Comparison of ENCODE assay signal across 12 cellular contexts in genomic region chr18:5196253-5197031, GRCh38. TPM values are rescaled to one million over a fixed set of nuclear protein-coding genes. Genes with fewer than 3 reads are reported as not detected.
A peak's percentile ranks its signal among the peaks of the same experiment; 100 is the strongest.
DNase-seq lines count a peak whose midpoint lies in the region; ATAC-seq and TF ChIP-seq lines count a peak whose summit lies in the region.
"Had no signal": no experiment of that assay in that cellular context is flagged by ENCODE, and none has a peak within 500 bp of the region (broad histone marks: within the 10 kb centered on the region; RNA-seq: fewer than 3 reads in every experiment).

No MANE protein-coding gene starts in this region.

- ATAC-seq in esophagus mucosa = no peak

- H2AK5ac ChIP-seq in neuronal stem cell (ENCODE audit: low read depth, low read length) = no peak overlapping the region

- peak overlapping the region in 56 of 59 donors; percentile 5 to 64 (median 47) for H3K4me3 ChIP-seq in dorsolateral prefrontal cortex
- peak overlapping the region in 1 of 2 donors; percentile 64 for H3K4me3 ChIP-seq in neuronal stem cell (ENCODE audit: low read length in 2 of 2)
- H3K4me3 ChIP-seq: ascending aorta, suprapubic skin had no signal

- H3K27ac Mint-ChIP-seq in activated CD4-positive, alpha-beta T cell treated with anti-CD3 and anti-CD28 coated beads, Interleukin-2, amount 10 ng/mL, durations not matched to agents 24 days and 14 days = no peak overlapping the region
- H3K27ac Mint-ChIP-seq in activated CD4-positive, alpha-beta memory T cell treated with anti-CD3 and anti-CD28 coated beads, Interleukin-2, amount 10 ng/mL, durations not matched to agents 7 days and 5 days = no peak overlapping the region

- no peak overlapping the region for H4K91ac ChIP-seq in neuronal stem cell (ENCODE audit: low read depth, low read length, poor library complexity)

- H4K8ac ChIP-seq in neuronal stem cell (ENCODE audit: low read depth, low read length) = no peak overlapping the region

- no peak overlapping the region for H2BK120ac ChIP-seq in neuronal stem cell (ENCODE audit: low read depth, low read length)

- H3K9me3 ChIP-seq in neuronal stem cell (replicated peaks in 1 of 2; ENCODE audit: control insufficient read depth in 2 of 2, insufficient read depth in 1 of 2, low read depth in 1 of 2, low read length in 2 of 2) = no peaks in the 10 kb centered on the region
- H3K9me3 ChIP-seq: ascending aorta, suprapubic skin had no signal

- H3K4ac ChIP-seq in neuronal stem cell (ENCODE audit: low read length) = no peak overlapping the region

- no peaks in the 10 kb centered on the region for H3K79me1 ChIP-seq in neuronal stem cell (ENCODE audit: low read depth, low read length)

- peaks cover 4% of the 10 kb centered on the region for H3K36me3 Mint-ChIP-seq in activated CD4-positive, alpha-beta T cell treated with anti-CD3 and anti-CD28 coated beads, Interleukin-2, amount 10 ng/mL, durations not matched to agents 24 days and 14 days (ENCODE audit: low read depth)
- no peaks in the 10 kb centered on the region for H3K36me3 Mint-ChIP-seq in activated CD4-positive, alpha-beta memory T cell treated with anti-CD3 and anti-CD28 coated beads, Interleukin-2, amount 10 ng/mL, durations not matched to agents 7 days and 5 days (ENCODE audit: low read depth)

- H3K23ac ChIP-seq in neuronal stem cell (ENCODE audit: low read depth, low read length, poor library complexity) = peak overlapping the region; percentile 62

- no peak overlapping the region for H2BK12ac ChIP-seq in neuronal stem cell (ENCODE audit: low read length)

- TF ChIP-seq CTCF in dorsolateral prefrontal cortex (IDR thresholded peaks at IDR 0.05 in 54 of 56, conservative IDR thresholded peaks at IDR 0.05 in 2 of 56; ENCODE audit: low read depth in 1 of 56, partially characterized antibody in 56 of 56) = no peak

- no peak overlapping the region for H2BK15ac ChIP-seq in neuronal stem cell (ENCODE audit: low read length)

- intact Hi-C loops in activated CD4-positive, alpha-beta T cell treated with anti-CD3 and anti-CD28 coated beads, Interleukin-2, amount 10 ng/mL, durations not matched to agents 24 days and 14 days (cut with micrococcal nuclease) = no loop called here
- intact Hi-C loops in dorsolateral prefrontal cortex (cut with DNase I) = no loop called here

- CTCF ChIA-PET in activated CD4-positive, alpha-beta memory T cell treated with anti-CD3 and anti-CD28 coated beads, Interleukin-2, amount 10 ng/mL, durations not matched to agents 7 days and 5 days (lab: Charles Lee) = no interaction called here

- H2AFZ ChIP-seq in neuronal stem cell (ENCODE audit: low read length) = peak overlapping the region; percentile 65

- peak; percentile 3 for DNase-seq in activated CD4-positive, alpha-beta T cell treated with anti-CD3 and anti-CD28 coated beads for 48 hours
- no peak for DNase-seq in activated CD4-positive, alpha-beta T cell treated with anti-CD3 and anti-CD28 coated beads, Interleukin-2, amount 10 ng/mL, durations not matched to agents 24 days and 14 days
- peak; percentile 76 for DNase-seq in NCI-H146 (lab: John Stamatoyannopoulos, UW)
- peak in 3 of 10 donors; percentile 10 to 83 (median 39) for DNase-seq in dorsolateral prefrontal cortex
- peak; percentile 17 for DNase-seq in neuronal stem cell (ENCODE audit: low spot score)
- DNase-seq in activated CD4-positive, alpha-beta memory T cell treated with anti-CD3 and anti-CD28 coated beads, Interleukin-2, amount 10 ng/mL, durations not matched to agents 7 days and 5 days = no peak
- no peak for DNase-seq in SKM-1 (lab: John Stamatoyannopoulos, UW; ENCODE audit: unreplicated experiment)
- DNase-seq: stimulated activated CD4-positive, alpha-beta T cell treated with anti-CD3 and anti-CD28 coated beads, Interleukin-4, amount 100 ng/mL, for 24 hours had no signal

- H3K9me3 Mint-ChIP-seq in activated CD4-positive, alpha-beta T cell treated with anti-CD3 and anti-CD28 coated beads, Interleukin-2, amount 10 ng/mL, durations not matched to agents 24 days and 14 days = peaks cover 5% of the 10 kb centered on the region
- no peaks in the 10 kb centered on the region for H3K9me3 Mint-ChIP-seq in activated CD4-positive, alpha-beta memory T cell treated with anti-CD3 and anti-CD28 coated beads, Interleukin-2, amount 10 ng/mL, durations not matched to agents 7 days and 5 days

- H3K27ac ChIP-seq in dorsolateral prefrontal cortex = peak overlapping the region in 1 of 59 donors; percentile 87
- no peak overlapping the region for H3K27ac ChIP-seq in neuronal stem cell (replicated peaks; ENCODE audit: low read length)
- H3K27ac ChIP-seq: ascending aorta, epithelial cell of prostate, suprapubic skin had no signal

- POLR2A ChIA-PET in activated CD4-positive, alpha-beta memory T cell treated with anti-CD3 and anti-CD28 coated beads, Interleukin-2, amount 10 ng/mL, durations not matched to agents 7 days and 5 days (lab: Charles Lee) = interaction anchor here (1.1 kb wide), 1 partner anchor 42 kb away, joined by 3 read pairs; no protein-coding TSS in a partner anchor

- no peak overlapping the region for H3K14ac ChIP-seq in neuronal stem cell (ENCODE audit: low read length)

- peaks cover 61% of the 10 kb centered on the region for H3K27me3 Mint-ChIP-seq in activated CD4-positive, alpha-beta T cell treated with anti-CD3 and anti-CD28 coated beads, Interleukin-2, amount 10 ng/mL, durations not matched to agents 24 days and 14 days
- peaks cover 54% of the 10 kb centered on the region for H3K27me3 Mint-ChIP-seq in activated CD4-positive, alpha-beta memory T cell treated with anti-CD3 and anti-CD28 coated beads, Interleukin-2, amount 10 ng/mL, durations not matched to agents 7 days and 5 days

- peaks cover 0 to 14% of the 10 kb centered on the region in 2 donors for H3K4me1 ChIP-seq in neuronal stem cell (ENCODE audit: control insufficient read depth in 2 of 2, insufficient read depth in 1 of 2, low read depth in 1 of 2, low read length in 2 of 2)
- H3K4me1 ChIP-seq: ascending aorta had no signal

- H2BK5ac ChIP-seq in neuronal stem cell (ENCODE audit: low read length) = no peak overlapping the region

- H3K4me3 Mint-ChIP-seq in activated CD4-positive, alpha-beta T cell treated with anti-CD3 and anti-CD28 coated beads, Interleukin-2, amount 10 ng/mL, durations not matched to agents 24 days and 14 days = no peak overlapping the region
- H3K4me3 Mint-ChIP-seq in activated CD4-positive, alpha-beta memory T cell treated with anti-CD3 and anti-CD28 coated beads, Interleukin-2, amount 10 ng/mL, durations not matched to agents 7 days and 5 days = no peak overlapping the region

- H3K4me2 ChIP-seq in neuronal stem cell (ENCODE audit: insufficient read depth, low read length, poor library complexity, severe bottlenecking) = peak overlapping the region; percentile 68

- no CpG with 5 or more reads among the region's 50 CpGs for WGBS in neuronal stem cell (ENCODE audit: extremely low coverage in 2 of 2, insufficient read length in 2 of 2, insufficient replicate concordance in 1 of 2), 2 donors

- H3K9ac ChIP-seq in neuronal stem cell (ENCODE audit: low read depth, low read length, poor library complexity) = peak overlapping the region; percentile 30

- peaks cover 2% of the 10 kb centered on the region for H3K4me1 Mint-ChIP-seq in activated CD4-positive, alpha-beta T cell treated with anti-CD3 and anti-CD28 coated beads, Interleukin-2, amount 10 ng/mL, durations not matched to agents 24 days and 14 days
- peaks cover 2% of the 10 kb centered on the region for H3K4me1 Mint-ChIP-seq in activated CD4-positive, alpha-beta memory T cell treated with anti-CD3 and anti-CD28 coated beads, Interleukin-2, amount 10 ng/mL, durations not matched to agents 7 days and 5 days

- no peak overlapping the region for H3K18ac ChIP-seq in neuronal stem cell (ENCODE audit: low read length)

- no peaks in the 10 kb centered on the region for H3K36me3 ChIP-seq in neuronal stem cell (replicated peaks in 1 of 2; ENCODE audit: control insufficient read depth in 2 of 2, insufficient read depth in 2 of 2, low read length in 2 of 2)
- H3K36me3 ChIP-seq: ascending aorta, suprapubic skin had no signal

- H3K27me3 ChIP-seq in dorsolateral prefrontal cortex (peaks cover 0 to 70% (median 33%) of the 10 kb centered on the region in 45 donors), neuronal stem cell (ENCODE audit: control insufficient read depth in 3 of 3, insufficient read depth in 3 of 3, low read depth in 1 of 3, low read length in 3 of 3) (peaks cover 9 to 52% (median 35%) of the 10 kb centered on the region in 3 experiments)
- H3K27me3 ChIP-seq: ascending aorta had no signal

RNA-seq across cellular contexts. Expression of gene AKAIN1, which starts 0.6 kb away (rescaled TPM):
- total RNA-seq in activated CD4-positive, alpha-beta T cell treated with anti-CD3 and anti-CD28 coated beads, Interleukin-2, amount 10 ng/mL, durations not matched to agents 24 days and 14 days = not detected in 2 replicates
- total RNA-seq in dorsolateral prefrontal cortex (1 to 10 TPM in 91 of 120 experiments, under 1 TPM in 5, not detected in 24; 0.90 to 6.3 (median 2.3) TPM), esophagus mucosa (not detected)
- not detected for polyA plus RNA-seq in neuronal stem cell (2013, experiment 1 of 2)
- not detected for polyA plus RNA-seq in neuronal stem cell (2013, experiment 2 of 2)
- total RNA-seq in activated CD4-positive, alpha-beta memory T cell treated with anti-CD3 and anti-CD28 coated beads, Interleukin-2, amount 10 ng/mL, durations not matched to agents 7 days and 5 days = not detected
- total RNA-seq: ascending aorta, suprapubic skin had no signal

Comparison
In these comparisons a context has a peak if more than half of its experiments do, and no peak if none do; other contexts are left out.
1. DNase-seq: peak in activated CD4-positive, alpha-beta T cell treated with anti-CD3 and anti-CD28 coated beads for 48 hours (single experiment), NCI-H146 (single experiment) and neuronal stem cell (single experiment); none in activated CD4-positive, alpha-beta T cell treated with anti-CD3 and anti-CD28 coated beads, Interleukin-2, amount 10 ng/mL, durations not matched to agents 24 days and 14 days (single experiment), activated CD4-positive, alpha-beta memory T cell treated with anti-CD3 and anti-CD28 coated beads, Interleukin-2, amount 10 ng/mL, durations not matched to agents 7 days and 5 days (single experiment) and SKM-1 (single experiment).